2 cellular contexts compared by ENCODE assay signal in the genomic region with DNA sequence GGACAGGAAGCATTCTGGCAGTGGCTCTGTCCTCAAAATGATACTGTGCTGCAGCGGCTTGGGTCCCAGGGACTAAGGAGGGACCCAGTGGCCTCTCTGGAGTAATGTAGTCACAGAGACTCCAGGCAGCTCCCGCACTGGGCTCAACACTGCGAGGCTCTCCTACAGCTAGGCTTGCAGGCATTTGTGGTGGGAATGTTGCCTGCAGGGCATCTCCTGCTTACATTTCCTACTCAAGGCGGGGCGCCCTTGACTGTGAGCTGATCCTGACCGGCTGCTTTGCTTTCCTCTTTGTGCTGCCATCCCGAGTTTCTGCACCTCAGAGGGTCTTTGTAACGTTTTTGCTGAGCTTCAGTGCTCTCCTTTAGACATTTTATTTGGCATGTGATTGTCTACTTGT.
TF ChIP-seq lines count a peak whose summit lies in the region.

No MANE protein-coding gene starts in this region.

TF ChIP-seq in SK-N-SH, 30 proteins besides CTCF, POLR2A, EP300 and RAD21 (continued from another document):
- no peak for TF ChIP-seq RFX5 (IDR thresholded peaks at IDR 0.05; ENCODE audit: low read length)
- TF ChIP-seq TCF12 (IDR thresholded peaks at IDR 0.05) = no peak
- TF ChIP-seq, protein P1, sequence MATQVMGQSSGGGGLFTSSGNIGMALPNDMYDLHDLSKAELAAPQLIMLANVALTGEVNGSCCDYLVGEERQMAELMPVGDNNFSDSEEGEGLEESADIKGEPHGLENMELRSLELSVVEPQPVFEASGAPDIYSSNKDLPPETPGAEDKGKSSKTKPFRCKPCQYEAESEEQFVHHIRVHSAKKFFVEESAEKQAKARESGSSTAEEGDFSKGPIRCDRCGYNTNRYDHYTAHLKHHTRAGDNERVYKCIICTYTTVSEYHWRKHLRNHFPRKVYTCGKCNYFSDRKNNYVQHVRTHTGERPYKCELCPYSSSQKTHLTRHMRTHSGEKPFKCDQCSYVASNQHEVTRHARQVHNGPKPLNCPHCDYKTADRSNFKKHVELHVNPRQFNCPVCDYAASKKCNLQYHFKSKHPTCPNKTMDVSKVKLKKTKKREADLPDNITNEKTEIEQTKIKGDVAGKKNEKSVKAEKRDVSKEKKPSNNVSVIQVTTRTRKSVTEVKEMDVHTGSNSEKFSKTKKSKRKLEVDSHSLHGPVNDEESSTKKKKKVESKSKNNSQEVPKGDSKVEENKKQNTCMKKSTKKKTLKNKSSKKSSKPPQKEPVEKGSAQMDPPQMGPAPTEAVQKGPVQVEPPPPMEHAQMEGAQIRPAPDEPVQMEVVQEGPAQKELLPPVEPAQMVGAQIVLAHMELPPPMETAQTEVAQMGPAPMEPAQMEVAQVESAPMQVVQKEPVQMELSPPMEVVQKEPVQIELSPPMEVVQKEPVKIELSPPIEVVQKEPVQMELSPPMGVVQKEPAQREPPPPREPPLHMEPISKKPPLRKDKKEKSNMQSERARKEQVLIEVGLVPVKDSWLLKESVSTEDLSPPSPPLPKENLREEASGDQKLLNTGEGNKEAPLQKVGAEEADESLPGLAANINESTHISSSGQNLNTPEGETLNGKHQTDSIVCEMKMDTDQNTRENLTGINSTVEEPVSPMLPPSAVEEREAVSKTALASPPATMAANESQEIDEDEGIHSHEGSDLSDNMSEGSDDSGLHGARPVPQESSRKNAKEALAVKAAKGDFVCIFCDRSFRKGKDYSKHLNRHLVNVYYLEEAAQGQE (IDR thresholded peaks at IDR 0.05; ENCODE audit: low read depth, low read length) = no peak
- TF ChIP-seq FOXM1 (IDR thresholded peaks at IDR 0.05; ENCODE audit: low read depth) = no peak
- TF ChIP-seq, protein P2, sequence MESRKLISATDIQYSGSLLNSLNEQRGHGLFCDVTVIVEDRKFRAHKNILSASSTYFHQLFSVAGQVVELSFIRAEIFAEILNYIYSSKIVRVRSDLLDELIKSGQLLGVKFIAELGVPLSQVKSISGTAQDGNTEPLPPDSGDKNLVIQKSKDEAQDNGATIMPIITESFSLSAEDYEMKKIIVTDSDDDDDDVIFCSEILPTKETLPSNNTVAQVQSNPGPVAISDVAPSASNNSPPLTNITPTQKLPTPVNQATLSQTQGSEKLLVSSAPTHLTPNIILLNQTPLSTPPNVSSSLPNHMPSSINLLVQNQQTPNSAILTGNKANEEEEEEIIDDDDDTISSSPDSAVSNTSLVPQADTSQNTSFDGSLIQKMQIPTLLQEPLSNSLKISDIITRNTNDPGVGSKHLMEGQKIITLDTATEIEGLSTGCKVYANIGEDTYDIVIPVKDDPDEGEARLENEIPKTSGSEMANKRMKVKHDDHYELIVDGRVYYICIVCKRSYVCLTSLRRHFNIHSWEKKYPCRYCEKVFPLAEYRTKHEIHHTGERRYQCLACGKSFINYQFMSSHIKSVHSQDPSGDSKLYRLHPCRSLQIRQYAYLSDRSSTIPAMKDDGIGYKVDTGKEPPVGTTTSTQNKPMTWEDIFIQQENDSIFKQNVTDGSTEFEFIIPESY (IDR thresholded peaks at IDR 0.05; ENCODE audit: borderline replicate concordance, low read depth) = no peak
- no peak for TF ChIP-seq TAF1 (IDR thresholded peaks at IDR 0.05; ENCODE audit: borderline replicate concordance, low read depth, low read length)

TF ChIP-seq in SK-N-SH treated with all-trans-retinoic acid at 6 μM for 48 hours, 23 proteins besides CTCF, POLR2A, EP300 and RAD21 (continued from another document):
- no peak for TF ChIP-seq OSR1 (CRISPR knock-in tag; IDR thresholded peaks at IDR 0.05)
- TF ChIP-seq BACH2 (CRISPR knock-in tag; IDR thresholded peaks at IDR 0.05; ENCODE audit: borderline replicate concordance) = no peak
- no peak for TF ChIP-seq ESRRG (CRISPR knock-in tag; IDR thresholded peaks at IDR 0.05)
- no peak for TF ChIP-seq PPARA (CRISPR knock-in tag; IDR thresholded peaks at IDR 0.05; ENCODE audit: borderline replicate concordance)
- TF ChIP-seq ZFP3 (CRISPR knock-in tag; IDR thresholded peaks at IDR 0.05) = no peak
- TF ChIP-seq, protein P3, sequence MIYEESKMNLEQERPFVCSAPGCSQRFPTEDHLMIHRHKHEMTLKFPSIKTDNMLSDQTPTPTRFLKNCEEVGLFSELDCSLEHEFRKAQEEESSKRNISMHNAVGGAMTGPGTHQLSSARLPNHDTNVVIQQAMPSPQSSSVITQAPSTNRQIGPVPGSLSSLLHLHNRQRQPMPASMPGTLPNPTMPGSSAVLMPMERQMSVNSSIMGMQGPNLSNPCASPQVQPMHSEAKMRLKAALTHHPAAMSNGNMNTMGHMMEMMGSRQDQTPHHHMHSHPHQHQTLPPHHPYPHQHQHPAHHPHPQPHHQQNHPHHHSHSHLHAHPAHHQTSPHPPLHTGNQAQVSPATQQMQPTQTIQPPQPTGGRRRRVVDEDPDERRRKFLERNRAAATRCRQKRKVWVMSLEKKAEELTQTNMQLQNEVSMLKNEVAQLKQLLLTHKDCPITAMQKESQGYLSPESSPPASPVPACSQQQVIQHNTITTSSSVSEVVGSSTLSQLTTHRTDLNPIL (CRISPR knock-in tag; IDR thresholded peaks at IDR 0.05; ENCODE audit: low read depth) = no peak
- TF ChIP-seq TOX (CRISPR knock-in tag; IDR thresholded peaks at IDR 0.05; ENCODE audit: borderline replicate concordance) = no peak
- TF ChIP-seq, protein P4, sequence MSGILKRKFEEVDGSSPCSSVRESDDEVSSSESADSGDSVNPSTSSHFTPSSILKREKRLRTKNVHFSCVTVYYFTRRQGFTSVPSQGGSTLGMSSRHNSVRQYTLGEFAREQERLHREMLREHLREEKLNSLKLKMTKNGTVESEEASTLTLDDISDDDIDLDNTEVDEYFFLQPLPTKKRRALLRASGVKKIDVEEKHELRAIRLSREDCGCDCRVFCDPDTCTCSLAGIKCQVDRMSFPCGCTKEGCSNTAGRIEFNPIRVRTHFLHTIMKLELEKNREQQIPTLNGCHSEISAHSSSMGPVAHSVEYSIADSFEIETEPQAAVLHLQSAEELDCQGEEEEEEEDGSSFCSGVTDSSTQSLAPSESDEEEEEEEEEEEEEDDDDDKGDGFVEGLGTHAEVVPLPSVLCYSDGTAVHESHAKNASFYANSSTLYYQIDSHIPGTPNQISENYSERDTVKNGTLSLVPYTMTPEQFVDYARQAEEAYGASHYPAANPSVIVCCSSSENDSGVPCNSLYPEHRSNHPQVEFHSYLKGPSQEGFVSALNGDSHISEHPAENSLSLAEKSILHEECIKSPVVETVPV (CRISPR knock-in tag; IDR thresholded peaks at IDR 0.05) = no peak
- no peak for TF ChIP-seq TCF4 (CRISPR knock-in tag; IDR thresholded peaks at IDR 0.05; ENCODE audit: borderline replicate concordance)
- no peak for TF ChIP-seq ZFP30 (CRISPR knock-in tag; IDR thresholded peaks at IDR 0.05)
- no peak for TF ChIP-seq SNAI2 (CRISPR knock-in tag; IDR thresholded peaks at IDR 0.05)
- no peak for TF ChIP-seq GLIS3 (CRISPR knock-in tag; IDR thresholded peaks at IDR 0.05)
